ENCODE assay signal across 7 cellular contexts in genomic region chr7:66050990-66051424, GRCh38. TPM values are rescaled to one million over a fixed set of nuclear protein-coding genes. Genes with fewer than 3 reads are reported as not detected.
A peak's percentile ranks its signal among the peaks of the same experiment; 100 is the strongest.
DNase-seq lines count a peak whose midpoint lies in the region; ATAC-seq and TF ChIP-seq lines count a peak whose summit lies in the region.

No MANE protein-coding gene starts in this region.

- POLR2A ChIA-PET in PC-3 (lab: Charles Lee; ENCODE audit: unreplicated experiment): no interaction called here

- H3K9ac ChIP-seq in PC-3 (ENCODE audit: low read length) (no peak overlapping the region), skeletal muscle satellite cell (ENCODE audit: low read depth, low read length) (peak overlapping the region; percentile 17)

- no peaks in the 10 kb centered on the region for H4K20me1 ChIP-seq in PC-3 (ENCODE audit: low read length)

- intact Hi-C loops in PC-3 (cut with micrococcal nuclease): no loop called here

- H3K27ac ChIP-seq in PC-3 (ENCODE audit: low read length): no peak overlapping the region

- peak; percentile 29 for ATAC-seq in PC-3
- no peak for ATAC-seq in HG03460 (IDR thresholded peaks at IDR 0.05; ENCODE audit: unreplicated experiment)

- H3K4me3 ChIP-seq in PC-3 (ENCODE audit: low read length) (no peak overlapping the region), skeletal muscle satellite cell (ENCODE audit: low read length) (no peak overlapping the region)

- BruUV-seq in PC-3 (replicated peaks; lab: Mats Ljungman, UMichigan): no TSS peak

- H3K27me3 ChIP-seq in PC-3 (ENCODE audit: low read length) (no peaks in the 10 kb centered on the region), skeletal muscle satellite cell (ENCODE audit: control insufficient read depth, insufficient read depth, low read length) (no peaks in the 10 kb centered on the region)

- H3K9me2 ChIP-seq in PC-3 (replicated peaks; ENCODE audit: low read length): no peaks in the 10 kb centered on the region

- no peak for TF ChIP-seq CTCF in PC-3 (conservative IDR thresholded peaks at IDR 0.05; ENCODE audit: low read depth, low read length)

- H3K4me2 ChIP-seq in PC-3 (ENCODE audit: low read length) (0 out of 2 replicates have a peak overlapping the region, but pooled peaks have one; percentile 16), skeletal muscle satellite cell (ENCODE audit: low read length) (peak overlapping the region; percentile 7)

- H3K36me3 ChIP-seq in PC-3 (ENCODE audit: low read depth, low read length) (no peaks in the 10 kb centered on the region), skeletal muscle satellite cell (ENCODE audit: insufficient read depth, low read length) (no peaks in the 10 kb centered on the region)

- H3K4me1 ChIP-seq in PC-3 (ENCODE audit: insufficient read depth, low read length) (peaks cover 23% of the 10 kb centered on the region), skeletal muscle satellite cell (ENCODE audit: control insufficient read depth, insufficient read depth, low read length) (peaks cover 55% of the 10 kb centered on the region)

- no peaks in the 10 kb centered on the region for H3K79me2 ChIP-seq in PC-3 (ENCODE audit: low read length)

- H2AFZ ChIP-seq in PC-3 (ENCODE audit: low read length): peak overlapping the region; percentile 48; the same call in 1 of the 2 replicates

- no peaks in the 10 kb centered on the region for H3F3A ChIP-seq in PC-3 (ENCODE audit: low read length, unreplicated experiment)

- peak; percentile 26 for DNase-seq in GOT3 (lab: John Stamatoyannopoulos, UW)
- DNase-seq in PC-3: peak; percentile 75
- peak; percentile 98 for DNase-seq in fibroblast of peridontal ligament (ENCODE audit: extremely low read depth)
- DNase-seq in NOMO-1 treated with dmso at 0.1 percent for 144 hours (lab: John Stamatoyannopoulos, UW; ENCODE audit: unreplicated experiment): no peak
- DNase-seq in OCI-M2 (lab: John Stamatoyannopoulos, UW; ENCODE audit: unreplicated experiment): no peak

- H3K9me3 ChIP-seq in PC-3 (ENCODE audit: low read length): no peaks in the 10 kb centered on the region
- no peaks in the 10 kb centered on the region for H3K9me3 ChIP-seq in skeletal muscle satellite cell (replicated peaks; ENCODE audit: low read length)

- CTCF ChIA-PET in PC-3 (lab: Charles Lee): interaction anchor here (0.7 kb wide), 1 partner anchor 20 kb away, joined by 3 read pairs; no protein-coding TSS in a partner anchor

RNA-seq across cellular contexts. Expression of gene ASL, which starts 24.6 kb away (rescaled TPM):
- 55.9 and 69.0 TPM in 2 replicates for total RNA-seq in PC-3 (2014; rRNA removed)
- 79.7 and 85.9 TPM in 2 replicates for total RNA-seq in skeletal muscle satellite cell (2012; rRNA removed)

Comparison
In these comparisons a context has a peak if more than half of its experiments do, and no peak if none do; other contexts are left out.
1. DNase-seq: peak in GOT3 (single experiment), PC-3 (single experiment) and fibroblast of peridontal ligament (single experiment); none in NOMO-1 treated with dmso at 0.1 percent for 144 hours (single experiment) and OCI-M2 (single experiment).